ENCODE assay signal across 28 cellular contexts in the genomic region with DNA sequence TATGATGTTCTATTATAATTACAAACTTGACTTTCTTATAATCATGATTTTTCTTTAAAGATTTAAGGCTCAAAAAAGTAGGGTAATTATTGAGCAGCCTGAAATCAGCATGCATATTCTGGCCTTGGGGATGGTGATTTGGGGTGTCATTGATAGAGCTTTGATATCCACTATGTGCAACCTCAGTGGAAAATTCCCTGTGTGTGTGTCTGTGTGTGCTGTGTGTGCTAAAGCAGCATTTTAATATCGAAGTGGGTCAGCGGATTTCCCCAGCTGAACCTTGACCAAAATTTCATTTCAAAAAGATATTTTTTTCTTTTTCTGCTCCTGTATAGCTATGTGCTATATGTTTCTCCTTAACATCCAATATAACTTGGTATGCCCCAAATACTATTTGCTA. TPM values are rescaled to one million over a fixed set of nuclear protein-coding genes. Genes with fewer than 3 reads are reported as not detected.
"Had no signal": no experiment of that assay in that cellular context is flagged by ENCODE, and none has a peak within 500 bp of the region (broad histone marks: within the 10 kb centered on the region; RNA-seq: fewer than 3 reads in every experiment).

No MANE protein-coding gene starts in this region.

- H3K9me3 Mint-ChIP-seq: mesothelial cell of epicardium; stimulated activated memory B cell treated with anti-CD40 and anti-IgM and Interleukin-4, amounts not matched to agents 10 μg/mL and 1 μg/mL and 100 μg/mL, for 72 hours had no signal

- H3K4me3 Mint-ChIP-seq: mesothelial cell of epicardium; naive B cell; natural killer cell; stimulated activated memory B cell treated with anti-CD40 and anti-IgM and Interleukin-4, amounts not matched to agents 10 μg/mL and 1 μg/mL and 100 μg/mL, for 72 hours had no signal

- H3K4me1 Mint-ChIP-seq: naive B cell; natural killer cell; stimulated activated memory B cell treated with anti-CD40 and anti-IgM and Interleukin-4, amounts not matched to agents 10 μg/mL and 1 μg/mL and 100 μg/mL, for 72 hours had no signal

- H3K4me1 ChIP-seq: left ventricle myocardium inferior, right atrium auricular region, testis, thyroid gland, upper lobe of left lung, vagina had no signal

- DNase-seq: islet precursor cell; left ventricle myocardium inferior; mesendoderm; naive B cell; natural killer cell; ovary; right lobe of liver; stimulated activated CD4-positive, alpha-beta T cell treated with anti-CD3 and anti-CD28 coated beads, Interleukin-1b, Interleukin-23, amount 100 ng/mL, for 48 hours; stimulated activated CD4-positive, alpha-beta T cell treated with anti-CD3 and anti-CD28 coated beads, Interleukin-2, amount 100 ng/mL, for 48 hours; stimulated activated CD4-positive, alpha-beta T cell treated with anti-CD3 and anti-CD28 coated beads, Interleukin-4, amount 100 ng/mL, for 4 hours; stimulated activated CD8-positive, alpha-beta memory T cell treated with anti-CD3 and anti-CD28 coated beads, Interleukin-4, amount 100 ng/mL, for 48 hours; stimulated activated naive CD8-positive, alpha-beta T cell treated with anti-CD3 and anti-CD28 coated beads, Interleukin-15, Interleukin-2, amounts not matched to agents 100 U/mL and 50 U/mL, for 24 hours; stomach; testis; thyroid gland; transverse colon; upper lobe of left lung had no signal

- H3K27me3 ChIP-seq: ovary, right atrium auricular region, right lobe of liver, stomach, testis, thyroid gland, transverse colon, upper lobe of left lung, vagina had no signal

- H3K9me3 ChIP-seq: left ventricle myocardium inferior, ovary, right atrium auricular region, right lobe of liver, stomach, testis, thyroid gland, transverse colon, upper lobe of left lung, vagina had no signal

- H3K36me3 ChIP-seq: left ventricle myocardium inferior, ovary, right atrium auricular region, right lobe of liver, stomach, thyroid gland, transverse colon, upper lobe of left lung, vagina had no signal

- H3K4me3 ChIP-seq: left ventricle myocardium inferior, lung, ovary, right atrium auricular region, right lobe of liver, smooth muscle cell, stomach, testis, thyroid gland, transverse colon, upper lobe of left lung, vagina had no signal

- H3K27me3 Mint-ChIP-seq: naive B cell; progenitor cell of endocrine pancreas; stimulated activated memory B cell treated with anti-CD40 and anti-IgM and Interleukin-4, amounts not matched to agents 10 μg/mL and 1 μg/mL and 100 μg/mL, for 72 hours had no signal

- H3K27ac Mint-ChIP-seq: mesothelial cell of epicardium; naive B cell; natural killer cell; progenitor cell of endocrine pancreas; stimulated activated memory B cell treated with anti-CD40 and anti-IgM and Interleukin-4, amounts not matched to agents 10 μg/mL and 1 μg/mL and 100 μg/mL, for 72 hours had no signal

- H3K27ac ChIP-seq: left ventricle myocardium inferior, ovary, right lobe of liver, stomach, testis, thyroid gland, transverse colon, upper lobe of left lung, vagina had no signal

- H3K36me3 Mint-ChIP-seq: mesothelial cell of epicardium; naive B cell; natural killer cell; stimulated activated memory B cell treated with anti-CD40 and anti-IgM and Interleukin-4, amounts not matched to agents 10 μg/mL and 1 μg/mL and 100 μg/mL, for 72 hours had no signal

RNA-seq across cellular contexts. Expression of gene KCNJ3, which starts 11.6 kb away (rescaled TPM):
- total RNA-seq: kidney epithelial cell, mononuclear cell, natural killer cell, omental fat pad, pulmonary artery endothelial cell, thyroid gland, upper lobe of left lung had no signal
- polyA plus RNA-seq: smooth muscle cell had no signal
